In genomic region chr5:154714271-154714986, GRCh38 we compare ENCODE assay signal across 8 cellular contexts. TPM values are rescaled to one million over a fixed set of nuclear protein-coding genes. Genes with fewer than 3 reads are reported as not detected.
A peak's percentile ranks its signal among the peaks of the same experiment; 100 is the strongest.
DNase-seq lines count a peak whose midpoint lies in the region; ATAC-seq and TF ChIP-seq lines count a peak whose summit lies in the region.

No MANE protein-coding gene starts in this region.

- H4K20me1 ChIP-seq in hepatocyte (ENCODE audit: insufficient read depth, poor library complexity, severe bottlenecking): no peaks in the 10 kb centered on the region

- H3K4me1 ChIP-seq in SJSA1 (replicated peaks): peaks cover 17% of the 10 kb centered on the region
- H3K4me1 ChIP-seq in hepatocyte (ENCODE audit: insufficient read depth): peaks cover 7% of the 10 kb centered on the region
- H3K4me1 ChIP-seq in aorta (ENCODE audit: control insufficient read depth in 1 of 2, insufficient read depth in 2 of 2, low read length in 2 of 2): no peaks in the 10 kb centered on the region

- WGBS in hepatocyte (ENCODE audit: low lambda C conversion rate, missing lambda C conversion rate): 66% methylated on average over 10 of the region's 10 CpGs
- WGBS in aorta, 2 donors: 63% methylated on average over 10 of the region's 10 CpGs

- H3K9me3 ChIP-seq in SJSA1 (replicated peaks) (no peaks in the 10 kb centered on the region; the same call in 1 of the 2 replicates), hepatocyte (ENCODE audit: low read depth) (no peaks in the 10 kb centered on the region), aorta (ENCODE audit: control insufficient read depth, low read length) (no peaks in the 10 kb centered on the region)

- H3K4me2 ChIP-seq in hepatocyte: peak overlapping the region; percentile 42

- peaks cover 8% of the 10 kb centered on the region for H3K79me2 ChIP-seq in hepatocyte

- H3K27ac ChIP-seq in SJSA1 (peak overlapping the region; percentile 52), hepatocyte (no peak overlapping the region), aorta (ENCODE audit: low read depth in 1 of 2, low read length in 2 of 2) (no peak overlapping the region)

- peak; percentile 94 for ATAC-seq in GM18520 (IDR thresholded peaks at IDR 0.05; ENCODE audit: unreplicated experiment)
- peak; percentile 78 for ATAC-seq in HG03045 (IDR thresholded peaks at IDR 0.05; ENCODE audit: unreplicated experiment)
- peak; percentile 44 for ATAC-seq in aorta (ENCODE audit: low FRiP score)

- H3K9me2 ChIP-seq in hepatocyte (replicated peaks; ENCODE audit: insufficient read depth): no peaks in the 10 kb centered on the region

- intact Hi-C loops in aorta (cut with DNase I): loop anchor here in 1 of 2 donors (5.0 kb wide), 1 partner anchor 43 kb away; the partner anchor contains the start of gene LARP1

- no peak overlapping the region for H3K4me3 ChIP-seq in SJSA1
- H3K4me3 ChIP-seq in hepatocyte: no peak overlapping the region
- H3K4me3 ChIP-seq in aorta (ENCODE audit: low read length in 2 of 2): no peak overlapping the region

- H3K36me3 ChIP-seq in SJSA1 (no peaks in the 10 kb centered on the region), hepatocyte (replicated peaks; ENCODE audit: insufficient read depth, low read depth) (no peaks in the 10 kb centered on the region), aorta (ENCODE audit: control insufficient read depth in 1 of 2, insufficient read depth in 2 of 2, low read length in 1 of 2) (no peaks in the 10 kb centered on the region)

- no peak overlapping the region for H2AFZ ChIP-seq in hepatocyte

- TF ChIP-seq CTCF in hepatocyte (IDR thresholded peaks at IDR 0.05; ENCODE audit: poor library complexity): no peak

- H3K27me3 ChIP-seq in SJSA1 (replicated peaks) (no peaks in the 10 kb centered on the region), hepatocyte (no peaks in the 10 kb centered on the region), aorta (ENCODE audit: control insufficient read depth in 1 of 2, insufficient read depth in 2 of 2, low read length in 1 of 2) (no peaks in the 10 kb centered on the region)

- DNase-seq in A172 (ENCODE audit: low spot score) (peak; percentile 52), SJSA1 (ENCODE audit: low read depth in 1 of 2, low spot score in 2 of 2) (peak; percentile 56 to 74), hepatocyte (ENCODE audit: low spot score) (no peak), aorta (no peak), kidney glomerular epithelial cell (lab: John Stamatoyannopoulos, UW) (no peak), NCI-H2081 treated with DMSO at 0.1 percent for 48 hours (lab: John Stamatoyannopoulos, UW) (no peak)

RNA-seq across cellular contexts. Expression of gene LARP1, which starts 40.7 kb away (rescaled TPM):
- total RNA-seq in A172 (2014; rRNA removed; shearing (Covaris generic)): 76.1 and 78.4 TPM in 2 replicates
- 67.5 and 76.9 TPM in 2 replicates for total RNA-seq in SJSA1 (2014; rRNA removed; shearing (Covaris generic))
- total RNA-seq in hepatocyte (68.4 and 75.0 TPM in 2 replicates), aorta (100 to 1,000 TPM; 126 to 142 TPM)
- polyA plus RNA-seq in hepatocyte (62.9 and 64.7 TPM in 2 replicates), aorta (10 to 100 TPM; 15.4 to 22.8 TPM)

Comparison
In these comparisons a context has a peak if more than half of its experiments do, and no peak if none do; other contexts are left out.
1. DNase-seq: peak in A172 (single experiment) and SJSA1 (2 of 2); none in hepatocyte (single experiment), aorta (0 of 2), kidney glomerular epithelial cell (single experiment) and NCI-H2081 treated with DMSO at 0.1 percent for 48 hours (single experiment).
2. ATAC-seq: peak in every context shown above with its lines; median percentile 94 in GM18520; 78 in HG03045; 44 in aorta.